Comparison of ENCODE assay signal across 22 cellular contexts in genomic region chr4:184949020-184949419, GRCh38.
"Had no signal": no experiment of that assay in that cellular context is flagged by ENCODE, and none has a peak within 500 bp of the region (broad histone marks: within the 10 kb centered on the region; RNA-seq: fewer than 3 reads in every experiment).

No MANE protein-coding gene starts in this region.

- H3K27ac ChIP-seq: dorsolateral prefrontal cortex, epithelial cell of prostate, esophagus squamous epithelium, foreskin keratinocyte, psoas muscle, skin epidermis, upper lobe of left lung had no signal

- H3K9me3 ChIP-seq: esophagus squamous epithelium, psoas muscle, upper lobe of left lung had no signal

- H3K27me3 ChIP-seq: upper lobe of left lung had no signal

- H3K4me3 Mint-ChIP-seq: immature natural killer cell; naive thymus-derived CD4-positive, alpha-beta T cell; nephron progenitor cell had no signal

- H3K36me3 ChIP-seq: esophagus squamous epithelium, upper lobe of left lung had no signal

- H3K36me3 Mint-ChIP-seq: immature natural killer cell; naive thymus-derived CD4-positive, alpha-beta T cell had no signal

- ATAC-seq: foreskin keratinocyte; left cardiac atrium; left ventricle myocardium superior; naive thymus-derived CD4-positive, alpha-beta T cell; psoas muscle; sciatic nerve had no signal

- H3K4me1 ChIP-seq: foreskin keratinocyte, psoas muscle, upper lobe of left lung had no signal

- H3K4me3 ChIP-seq: dorsolateral prefrontal cortex, esophagus squamous epithelium, lung, psoas muscle, skin epidermis, upper lobe of left lung had no signal

- DNase-seq: central memory CD4-positive, alpha-beta T cell; cortex of kidney; dorsolateral prefrontal cortex; effector memory CD4-positive, alpha-beta T cell; esophagus squamous epithelium; foreskin keratinocyte; immature natural killer cell; left cardiac atrium; left ventricle myocardium superior; mesendoderm; naive thymus-derived CD4-positive, alpha-beta T cell; nephron progenitor cell; psoas muscle; retina; stimulated activated CD4-positive, alpha-beta T cell treated with anti-CD3 and anti-CD28 coated beads, Interleukin-12 subunit alpha, Interleukin-12 subunit beta, amount 100 ng/mL, for 4 hours; stimulated activated CD4-positive, alpha-beta T cell treated with anti-CD3 and anti-CD28 coated beads, Interleukin-2, amount 100 ng/mL, for 48 hours; stimulated activated naive CD4-positive, alpha-beta T cell treated with Interleukin-2 at 50 U/mL for 16 hours; upper lobe of left lung had no signal

- H3K9me3 Mint-ChIP-seq: immature natural killer cell had no signal

- H3K4me1 Mint-ChIP-seq: immature natural killer cell; naive thymus-derived CD4-positive, alpha-beta T cell; nephron progenitor cell had no signal

- H3K27ac Mint-ChIP-seq: immature natural killer cell; naive thymus-derived CD4-positive, alpha-beta T cell; nephron progenitor cell had no signal
